21 cellular contexts compared by ENCODE assay signal in genomic region chr22:43634316-43634715, GRCh38.
DNase-seq lines count a peak whose midpoint lies in the region; ATAC-seq and TF ChIP-seq lines count a peak whose summit lies in the region.
"Had no signal": no experiment of that assay in that cellular context is flagged by ENCODE, and none has a peak within 500 bp of the region (broad histone marks: within the 10 kb centered on the region; RNA-seq: fewer than 3 reads in every experiment).

No MANE protein-coding gene starts in this region.

- intact Hi-C loops in esophagus muscularis mucosa (cut with DNase I), result no loop called here

- H3K27ac ChIP-seq in esophagus muscularis mucosa (replicated peaks in 1 of 4), result no peak overlapping the region
- H3K27ac ChIP-seq: 22Rv1; A549; BLaER1 treated with 17β-estradiol and CSF1 and Interleukin-3, amounts not matched to agents 10 nM and 100 nM; C4-2B had no signal

- H3K27me3 ChIP-seq in esophagus muscularis mucosa, result no peaks in the 10 kb centered on the region
- H3K27me3 ChIP-seq: BLaER1 treated with 17β-estradiol and CSF1 and Interleukin-3, amounts not matched to agents 10 nM and 100 nM had no signal

- no peak for TF ChIP-seq POLR2A in esophagus muscularis mucosa (IDR thresholded peaks at IDR 0.05; ENCODE audit: low read depth)

- H3K36me3 Mint-ChIP-seq in T-helper 17 cell (ENCODE audit: low read depth), result no peaks in the 10 kb centered on the region
- no peaks in the 10 kb centered on the region for H3K36me3 Mint-ChIP-seq in osteocyte (ENCODE audit: unreplicated experiment)
- H3K36me3 Mint-ChIP-seq: CD8-positive, alpha-beta T cell had no signal

- H3K4me1 ChIP-seq in esophagus muscularis mucosa, result no peaks in the 10 kb centered on the region
- H3K4me1 ChIP-seq: A549 had no signal

- H3K4me1 Mint-ChIP-seq in T-helper 17 cell, result no peaks in the 10 kb centered on the region
- H3K4me1 Mint-ChIP-seq in osteocyte (ENCODE audit: unreplicated experiment), result no peaks in the 10 kb centered on the region
- H3K4me1 Mint-ChIP-seq: B cell had no signal

- peaks cover 15% of the 10 kb centered on the region for H3K27me3 Mint-ChIP-seq in T-helper 17 cell
- peaks cover 4% of the 10 kb centered on the region for H3K27me3 Mint-ChIP-seq in osteocyte (ENCODE audit: unreplicated experiment)

- peaks cover 0 to 7% (median 0%) of the 10 kb centered on the region in 4 donors for H3K36me3 ChIP-seq in esophagus muscularis mucosa
- H3K36me3 ChIP-seq: BLaER1 treated with 17β-estradiol and CSF1 and Interleukin-3, amounts not matched to agents 10 nM and 100 nM had no signal

- no peak for ATAC-seq in T-helper 17 cell
- ATAC-seq: A549; CD8-positive, alpha-beta T cell; GM12878 had no signal

- DNase-seq in T-helper 17 cell (no peak), esophagus muscularis mucosa (ENCODE audit: extremely low spot score) (peak; percentile 57), osteocyte (ENCODE audit: extremely low spot score, unreplicated experiment) (peak; percentile 56), COLO829 (ENCODE audit: low spot score) (no peak)
- DNase-seq in activated CD4-positive, alpha-beta T cell treated with anti-CD3 and anti-CD28 coated beads, Interleukin-2, amount 50 U/mL, for 4 hours, result no peak
- DNase-seq: AML-193; CD4-positive, alpha-beta T cell; CD8-positive, alpha-beta T cell; COR-L47; DMS 273 treated with DMSO at 0.1 percent for 48 hours; DMS153; DMS79; DND-41; EL; GDM1 had no signal

- H3K4me3 ChIP-seq in esophagus muscularis mucosa, result no peak overlapping the region
- H3K4me3 ChIP-seq: A549; BLaER1 treated with 17β-estradiol and CSF1 and Interleukin-3, amounts not matched to agents 10 nM and 100 nM; GM12878 had no signal

- WGBS in esophagus muscularis mucosa, result 56% methylated on average over 4 of the region's 4 CpGs

- H3K27ac Mint-ChIP-seq in T-helper 17 cell (peak overlapping the region; percentile 24), osteocyte (ENCODE audit: unreplicated experiment) (no peak overlapping the region)
- H3K27ac Mint-ChIP-seq: B cell; CD4-positive, alpha-beta T cell; CD8-positive, alpha-beta T cell had no signal

- no peak for TF ChIP-seq EP300 in esophagus muscularis mucosa (IDR thresholded peaks at IDR 0.05)

- TF ChIP-seq CTCF in esophagus muscularis mucosa (IDR thresholded peaks at IDR 0.05) (no peak), osteocyte (IDR thresholded peaks at IDR 0.05) (no peak)

- H3K9me3 ChIP-seq in T-helper 17 cell (ENCODE audit: control insufficient read depth, low read length, poor library complexity, severe bottlenecking), result no peaks in the 10 kb centered on the region
- peaks cover 0 to 7% (median 5%) of the 10 kb centered on the region in 4 donors for H3K9me3 ChIP-seq in esophagus muscularis mucosa

- peaks cover 17% of the 10 kb centered on the region for H3K9me3 Mint-ChIP-seq in osteocyte (ENCODE audit: unreplicated experiment)

- H3K4me3 Mint-ChIP-seq in T-helper 17 cell (no peak overlapping the region), osteocyte (ENCODE audit: unreplicated experiment) (no peak overlapping the region)
- H3K4me3 Mint-ChIP-seq: B cell; CD4-positive, alpha-beta T cell; CD8-positive, alpha-beta T cell had no signal

Comparison
In these comparisons a context has a peak if more than half of its experiments do, and no peak if none do; other contexts are left out.
1. DNase-seq: peak in esophagus muscularis mucosa (single experiment) and osteocyte (single experiment); none in T-helper 17 cell (0 of 3), activated CD4-positive, alpha-beta T cell treated with anti-CD3 and anti-CD28 coated beads, Interleukin-2, amount 50 U/mL, for 4 hours (0 of 2) and COLO829 (single experiment).